In the genomic region with DNA sequence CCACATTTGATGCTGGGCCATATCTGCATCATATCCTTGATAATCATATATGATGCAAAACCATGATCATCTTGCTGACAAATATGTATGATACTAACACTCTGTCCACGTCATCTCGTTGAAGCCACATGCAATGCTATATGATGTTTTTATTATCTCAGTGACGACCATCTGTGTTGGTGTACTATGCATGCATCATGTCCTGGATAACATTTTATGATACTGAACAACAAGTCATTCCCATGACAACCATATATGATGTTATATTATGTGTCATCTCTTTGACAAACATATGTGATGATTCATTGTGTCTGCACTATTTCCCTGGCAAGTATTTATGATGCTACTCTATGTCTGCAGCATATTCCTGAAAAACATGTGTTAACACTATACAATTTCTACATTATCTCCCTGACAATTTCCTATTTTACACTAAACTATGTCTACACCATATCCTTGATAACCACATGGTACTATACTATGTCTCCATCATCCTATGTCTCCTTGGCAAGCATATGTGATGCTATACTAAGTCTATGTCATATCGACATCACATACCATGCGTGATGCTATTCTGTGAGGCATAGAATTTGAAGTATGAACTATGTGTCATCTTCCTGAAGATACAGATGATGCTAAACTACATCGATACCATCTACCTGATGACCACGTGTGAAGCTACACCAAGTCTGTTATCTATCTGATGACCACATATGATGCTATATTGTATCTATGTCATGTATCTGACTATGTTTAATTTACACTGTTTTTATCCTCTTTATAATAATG, we compare ENCODE assay signal across 24 cellular contexts. TPM values are rescaled to one million over a fixed set of nuclear protein-coding genes. Genes with fewer than 3 reads are reported as not detected.
DNase-seq lines count a peak whose midpoint lies in the region; ATAC-seq and TF ChIP-seq lines count a peak whose summit lies in the region.
"Had no signal": no experiment of that assay in that cellular context is flagged by ENCODE, and none has a peak within 500 bp of the region (broad histone marks: within the 10 kb centered on the region; RNA-seq: fewer than 3 reads in every experiment).

No MANE protein-coding gene starts in this region.

- no peaks in the 10 kb centered on the region for H3K36me3 ChIP-seq in RWPE2 (ENCODE audit: low read depth)
- H3K36me3 ChIP-seq: ascending aorta, BE2C, stomach, transverse colon had no signal

- peak; percentile 17 for ATAC-seq in activated CD8-positive, alpha-beta T cell treated with anti-CD3 and anti-CD28 coated beads for 36 hours
- no peak for ATAC-seq in activated CD8-positive, alpha-beta T cell treated with anti-CD3 and anti-CD28 coated beads, Interleukin-2, amount 10 ng/mL, durations not matched to agents 7 days and 5 days
- ATAC-seq in RWPE2 (ENCODE audit: low read depth) (peak; percentile 82), natural killer cell (no peak)
- ATAC-seq: esophagus mucosa, HCT116 had no signal

- intact Hi-C loops in activated CD8-positive, alpha-beta T cell treated with anti-CD3 and anti-CD28 coated beads for 36 hours (cut with micrococcal nuclease): no loop called here
- intact Hi-C loops in natural killer cell (cut with micrococcal nuclease): no loop called here

- H3K27me3 ChIP-seq in RWPE2 (ENCODE audit: insufficient read depth, poor library complexity, severe bottlenecking): no peaks in the 10 kb centered on the region
- H3K27me3 ChIP-seq: ascending aorta, BE2C, stomach, transverse colon had no signal

- H3K27me3 Mint-ChIP-seq in activated CD8-positive, alpha-beta T cell treated with anti-CD3 and anti-CD28 coated beads for 36 hours: peaks cover 5% of the 10 kb centered on the region
- no peaks in the 10 kb centered on the region for H3K27me3 Mint-ChIP-seq in activated CD8-positive, alpha-beta T cell treated with anti-CD3 and anti-CD28 coated beads, Interleukin-2, amount 10 ng/mL, durations not matched to agents 7 days and 5 days (ENCODE audit: low read depth)
- H3K27me3 Mint-ChIP-seq in nephron progenitor cell (ENCODE audit: low read depth, poor library complexity) (peaks cover 4% of the 10 kb centered on the region), natural killer cell (ENCODE audit: low read depth in 2 of 2) (no peaks in the 10 kb centered on the region)
- H3K27me3 Mint-ChIP-seq: activated naive CD4-positive, alpha-beta T cell treated with anti-CD3 and anti-CD28 coated beads, Interleukin-2, amount 50 U/mL, for 24 hours had no signal

- H3K4me1 Mint-ChIP-seq in activated CD8-positive, alpha-beta T cell treated with anti-CD3 and anti-CD28 coated beads for 36 hours (ENCODE audit: low read depth): no peaks in the 10 kb centered on the region
- H3K4me1 Mint-ChIP-seq in activated CD8-positive, alpha-beta T cell treated with anti-CD3 and anti-CD28 coated beads, Interleukin-2, amount 10 ng/mL, durations not matched to agents 7 days and 5 days (ENCODE audit: low read depth): no peaks in the 10 kb centered on the region
- H3K4me1 Mint-ChIP-seq in nephron progenitor cell (no peaks in the 10 kb centered on the region), natural killer cell (no peaks in the 10 kb centered on the region)
- H3K4me1 Mint-ChIP-seq: activated naive CD4-positive, alpha-beta T cell treated with anti-CD3 and anti-CD28 coated beads, Interleukin-2, amount 50 U/mL, for 24 hours had no signal

- no peak overlapping the region for H3K4me3 ChIP-seq in RWPE2 (ENCODE audit: severe bottlenecking)
- H3K4me3 ChIP-seq in fibroblast of the aortic adventitia (ENCODE audit: low read depth, low read length): no peak overlapping the region
- H3K4me3 ChIP-seq: ascending aorta, stomach, transverse colon had no signal

- no peaks in the 10 kb centered on the region for H3K9me3 Mint-ChIP-seq in activated CD8-positive, alpha-beta T cell treated with anti-CD3 and anti-CD28 coated beads for 36 hours
- no peaks in the 10 kb centered on the region for H3K9me3 Mint-ChIP-seq in activated CD8-positive, alpha-beta T cell treated with anti-CD3 and anti-CD28 coated beads, Interleukin-2, amount 10 ng/mL, durations not matched to agents 7 days and 5 days (ENCODE audit: insufficient read depth)
- H3K9me3 Mint-ChIP-seq in nephron progenitor cell: no peaks in the 10 kb centered on the region
- H3K9me3 Mint-ChIP-seq in natural killer cell: peaks cover 0 to 2% of the 10 kb centered on the region in 2 donors
- H3K9me3 Mint-ChIP-seq: activated naive CD4-positive, alpha-beta T cell treated with anti-CD3 and anti-CD28 coated beads, Interleukin-2, amount 50 U/mL, for 24 hours had no signal

- no peak for DNase-seq in activated CD8-positive, alpha-beta T cell treated with anti-CD3 and anti-CD28 coated beads for 36 hours
- no peak for DNase-seq in activated CD8-positive, alpha-beta T cell treated with anti-CD3 and anti-CD28 coated beads, Interleukin-2, amount 10 ng/mL, durations not matched to agents 7 days and 5 days
- DNase-seq in RWPE2 (ENCODE audit: low spot score) (no peak), fibroblast of the aortic adventitia (ENCODE audit: low read depth) (peak; percentile 5), superior temporal gyrus (ENCODE audit: extremely low spot score) (peak; percentile 5), nephron progenitor cell (no peak), natural killer cell (no peak)
- DNase-seq in stimulated activated CD4-positive, alpha-beta T cell treated with anti-CD3 and anti-CD28 coated beads, Interleukin-1b, Interleukin-23, amount 100 ng/mL, for 48 hours: no peak
- DNase-seq: activated CD4-positive, alpha-beta T cell treated with anti-CD3 and anti-CD28 coated beads for 1 hour; BE2C; DMS79 treated with DMSO at 0.1 percent for 48 hours; glutamatergic neuron; Karpas-422; kidney glomerular epithelial cell; NCI-H1694 treated with DMSO at 0.1 percent for 48 hours; NCI-H748 treated with DMSO at 0.1 percent for 48 hours; Right ventricle myocardium superior; stomach; transverse colon had no signal

- CTCF ChIA-PET in activated CD8-positive, alpha-beta T cell treated with anti-CD3 and anti-CD28 coated beads for 36 hours (lab: Charles Lee): no interaction called here
- CTCF ChIA-PET in activated CD8-positive, alpha-beta T cell treated with anti-CD3 and anti-CD28 coated beads, Interleukin-2, amount 10 ng/mL, durations not matched to agents 7 days and 5 days (lab: Charles Lee): no interaction called here

- no peaks in the 10 kb centered on the region for H3K4me1 ChIP-seq in RWPE2 (ENCODE audit: insufficient read depth, poor library complexity, severe bottlenecking)
- H3K4me1 ChIP-seq: ascending aorta, BE2C, stomach, transverse colon had no signal

- POLR2A ChIA-PET in activated CD8-positive, alpha-beta T cell treated with anti-CD3 and anti-CD28 coated beads for 36 hours (lab: Charles Lee): no interaction called here
- POLR2A ChIA-PET in activated CD8-positive, alpha-beta T cell treated with anti-CD3 and anti-CD28 coated beads, Interleukin-2, amount 10 ng/mL, durations not matched to agents 7 days and 5 days (lab: Charles Lee): no interaction called here

- no peak overlapping the region for H3K27ac ChIP-seq in RWPE2 (ENCODE audit: poor library complexity, severe bottlenecking)
- H3K27ac ChIP-seq: ascending aorta, stomach, transverse colon had no signal

- H3K27ac Mint-ChIP-seq in activated CD8-positive, alpha-beta T cell treated with anti-CD3 and anti-CD28 coated beads for 36 hours: no peak overlapping the region
- H3K27ac Mint-ChIP-seq in activated CD8-positive, alpha-beta T cell treated with anti-CD3 and anti-CD28 coated beads, Interleukin-2, amount 10 ng/mL, durations not matched to agents 7 days and 5 days: no peak overlapping the region
- H3K27ac Mint-ChIP-seq in nephron progenitor cell (no peak overlapping the region), natural killer cell (no peak overlapping the region)
- H3K27ac Mint-ChIP-seq: activated naive CD4-positive, alpha-beta T cell treated with anti-CD3 and anti-CD28 coated beads, Interleukin-2, amount 50 U/mL, for 24 hours had no signal

- no peaks in the 10 kb centered on the region for H3K36me3 Mint-ChIP-seq in activated CD8-positive, alpha-beta T cell treated with anti-CD3 and anti-CD28 coated beads for 36 hours (ENCODE audit: low read depth)
- H3K36me3 Mint-ChIP-seq in activated CD8-positive, alpha-beta T cell treated with anti-CD3 and anti-CD28 coated beads, Interleukin-2, amount 10 ng/mL, durations not matched to agents 7 days and 5 days (ENCODE audit: low read depth): no peaks in the 10 kb centered on the region
- H3K36me3 Mint-ChIP-seq in nephron progenitor cell (ENCODE audit: low read depth) (no peaks in the 10 kb centered on the region), natural killer cell (no peaks in the 10 kb centered on the region)
- H3K36me3 Mint-ChIP-seq: activated naive CD4-positive, alpha-beta T cell treated with anti-CD3 and anti-CD28 coated beads, Interleukin-2, amount 50 U/mL, for 24 hours had no signal

- TF ChIP-seq CTCF in activated CD8-positive, alpha-beta T cell treated with anti-CD3 and anti-CD28 coated beads for 36 hours (IDR thresholded peaks at IDR 0.05): no peak
- TF ChIP-seq CTCF in RWPE2 (IDR thresholded peaks at IDR 0.05; ENCODE audit: poor library complexity, severe bottlenecking) (no peak), fibroblast of the aortic adventitia (IDR thresholded peaks at IDR 0.05; ENCODE audit: insufficient read depth, low read length) (no peak), nephron progenitor cell (IDR thresholded peaks at IDR 0.05) (no peak), natural killer cell (IDR thresholded peaks at IDR 0.05) (no peak)

- H3K4me3 Mint-ChIP-seq in activated CD8-positive, alpha-beta T cell treated with anti-CD3 and anti-CD28 coated beads for 36 hours: no peak overlapping the region
- H3K4me3 Mint-ChIP-seq in activated CD8-positive, alpha-beta T cell treated with anti-CD3 and anti-CD28 coated beads, Interleukin-2, amount 10 ng/mL, durations not matched to agents 7 days and 5 days: no peak overlapping the region
- no peak overlapping the region for H3K4me3 Mint-ChIP-seq in nephron progenitor cell
- no peak overlapping the region for H3K4me3 Mint-ChIP-seq in natural killer cell
- H3K4me3 Mint-ChIP-seq: activated naive CD4-positive, alpha-beta T cell treated with anti-CD3 and anti-CD28 coated beads, Interleukin-2, amount 50 U/mL, for 24 hours had no signal

- H3K9me3 ChIP-seq in RWPE2 (ENCODE audit: severe bottlenecking): no peaks in the 10 kb centered on the region
- H3K9me3 ChIP-seq: ascending aorta, BE2C, stomach, transverse colon had no signal

RNA-seq across cellular contexts. Expression of gene DAW1, which starts 37.0 kb away (rescaled TPM):
- not detected for total RNA-seq in activated CD8-positive, alpha-beta T cell treated with anti-CD3 and anti-CD28 coated beads for 36 hours
- total RNA-seq in activated CD8-positive, alpha-beta T cell treated with anti-CD3 and anti-CD28 coated beads, Interleukin-2, amount 10 ng/mL, durations not matched to agents 7 days and 5 days: not detected
- total RNA-seq in fibroblast of the aortic adventitia (ENCODE audit: low replicate concordance) (1.3 TPM in 1 of 2 replicates, not detected in the other), natural killer cell (not detected)
- total RNA-seq: ascending aorta, esophagus mucosa, myocyte, stomach, transverse colon had no signal

Comparison
In these comparisons a context has a peak if more than half of its experiments do, and no peak if none do; other contexts are left out.
1. ATAC-seq: peak in activated CD8-positive, alpha-beta T cell treated with anti-CD3 and anti-CD28 coated beads for 36 hours (single experiment) and RWPE2 (single experiment); none in activated CD8-positive, alpha-beta T cell treated with anti-CD3 and anti-CD28 coated beads, Interleukin-2, amount 10 ng/mL, durations not matched to agents 7 days and 5 days (single experiment) and natural killer cell (0 of 3).
2. DNase-seq: peak in fibroblast of the aortic adventitia (single experiment) and superior temporal gyrus (single experiment); none in activated CD8-positive, alpha-beta T cell treated with anti-CD3 and anti-CD28 coated beads for 36 hours (single experiment), activated CD8-positive, alpha-beta T cell treated with anti-CD3 and anti-CD28 coated beads, Interleukin-2, amount 10 ng/mL, durations not matched to agents 7 days and 5 days (single experiment), RWPE2 (single experiment), nephron progenitor cell (single experiment), natural killer cell (single experiment) and stimulated activated CD4-positive, alpha-beta T cell treated with anti-CD3 and anti-CD28 coated beads, Interleukin-1b, Interleukin-23, amount 100 ng/mL, for 48 hours (single experiment).